In the genomic region with DNA sequence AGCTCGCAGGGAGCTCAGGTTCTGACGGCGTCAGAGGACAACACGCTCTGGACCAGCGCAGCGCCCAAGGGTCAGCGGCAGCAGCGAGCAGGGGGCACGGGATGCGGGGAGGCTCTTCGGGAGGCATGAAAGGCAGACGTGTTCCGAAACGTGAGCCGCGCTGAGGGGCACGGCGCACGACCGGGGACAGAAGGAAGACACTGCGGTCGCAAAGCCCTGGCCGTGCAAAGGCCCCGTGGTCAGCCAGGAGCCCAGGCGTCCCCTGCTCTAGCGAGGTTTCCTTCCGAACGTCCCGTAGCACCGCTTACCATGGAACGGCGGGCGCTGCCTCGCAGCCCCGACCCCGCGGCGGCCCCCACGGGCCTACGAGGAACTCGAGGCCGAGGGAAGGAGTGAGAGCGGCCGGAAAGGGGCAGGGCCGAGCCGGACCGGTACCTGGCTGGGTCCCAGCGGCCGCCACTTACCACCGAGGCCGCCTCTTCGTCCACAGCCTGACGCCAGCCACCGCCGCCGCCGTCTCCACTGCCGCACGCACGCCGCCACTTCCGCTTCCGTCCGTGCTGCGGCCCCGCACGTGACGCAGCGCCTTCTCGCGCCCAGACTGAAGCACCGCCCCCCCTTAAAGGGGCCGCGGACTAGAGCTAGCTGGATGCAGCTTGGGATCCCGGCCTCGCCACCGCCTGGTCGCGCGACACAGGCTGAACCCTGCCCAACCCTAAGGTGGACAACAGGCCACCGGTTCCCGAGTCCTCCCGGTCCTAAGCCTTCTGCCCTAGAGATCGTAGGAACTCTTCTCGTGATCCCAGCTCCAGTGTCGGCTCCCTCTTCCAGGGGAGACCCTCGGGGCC, we compare ENCODE assay signal across 8 cellular contexts. TPM values are rescaled to one million over a fixed set of nuclear protein-coding genes. Genes with fewer than 3 reads are reported as not detected.
A peak's percentile ranks its signal among the peaks of the same experiment; 100 is the strongest.
DNase-seq lines count a peak whose midpoint lies in the region; ATAC-seq lines count a peak whose summit lies in the region.

No MANE protein-coding gene starts in this region.

- ATAC-seq in GM21367 (IDR thresholded peaks at IDR 0.05; ENCODE audit: unreplicated experiment): peak; percentile 73

- H3K4me1 ChIP-seq in HUES48 (ENCODE audit: control insufficient read depth, insufficient read depth, low read length) (peaks cover 7% of the 10 kb centered on the region; the same call in 1 of the 2 replicates), NT2/D1 (ENCODE audit: insufficient read depth, insufficient read length) (peaks cover 12% of the 10 kb centered on the region), mononuclear cell (ENCODE audit: insufficient read depth, low read length) (peaks cover 36% of the 10 kb centered on the region)

- DNase-seq in COR-L47 (lab: John Stamatoyannopoulos, UW): peak; percentile 86
- DNase-seq in NT2/D1 (ENCODE audit: low read depth, low spot score): peak; percentile 90
- peak; percentile 80 for DNase-seq in activated T-cell treated with anti-CD3 and anti-CD28 coated beads for 1 hour (ENCODE audit: low read depth)
- DNase-seq in epidermal melanocyte (ENCODE audit: insufficient read length, low spot score): peak; percentile 94
- DNase-seq in stimulated activated CD8-positive, alpha-beta memory T cell treated with anti-CD3 and anti-CD28 coated beads, Interleukin-2, amount 100 ng/mL, for 48 hours (ENCODE audit: low read depth in 2 of 2): peak; percentile 83 to 87

- H3K27me3 ChIP-seq in HUES48 (ENCODE audit: control insufficient read depth, insufficient read depth, low read length) (no peaks in the 10 kb centered on the region), NT2/D1 (ENCODE audit: insufficient read depth, insufficient read length) (no peaks in the 10 kb centered on the region), mononuclear cell (ENCODE audit: insufficient read depth, low read length) (no peaks in the 10 kb centered on the region)

- peak overlapping the region; percentile 92 for H3K27ac ChIP-seq in HUES48 (ENCODE audit: low read depth, low read length)

- peak overlapping the region; percentile 83 for H3K9ac ChIP-seq in HUES48 (ENCODE audit: low read depth, low read length)
- peak overlapping the region; percentile 100 for H3K9ac ChIP-seq in NT2/D1 (ENCODE audit: insufficient read length, low read depth)

- H3K9me3 ChIP-seq in HUES48 (ENCODE audit: control insufficient read depth, insufficient read depth, low read length) (no peaks in the 10 kb centered on the region), NT2/D1 (ENCODE audit: insufficient read depth, low read length) (no peaks in the 10 kb centered on the region), mononuclear cell (ENCODE audit: low read depth, low read length) (no peaks in the 10 kb centered on the region)

- H3K4me3 ChIP-seq in HUES48 (ENCODE audit: low read depth, low read length): peak overlapping the region; percentile 90
- H3K4me3 ChIP-seq in NT2/D1 (ENCODE audit: insufficient read length, low read depth): peak overlapping the region; percentile 100
- peak overlapping the region; percentile 97 for H3K4me3 ChIP-seq in mononuclear cell (ENCODE audit: low read length)

- H3K36me3 ChIP-seq in HUES48 (ENCODE audit: control insufficient read depth, insufficient read depth, low read length) (peaks cover 12% of the 10 kb centered on the region; the same call in 1 of the 2 replicates), NT2/D1 (ENCODE audit: insufficient read depth, insufficient read length, low read length) (peaks cover 37% of the 10 kb centered on the region)

RNA-seq across cellular contexts. Expression of a gene that starts 9.4 kb away (rescaled TPM):
- 97.8 TPM for total RNA-seq in mononuclear cell

RNA-seq across cellular contexts. Expression of a gene that starts 12.5 kb away (rescaled TPM):
- 12.4 TPM for total RNA-seq in mononuclear cell

RNA-seq across cellular contexts. Expression of a gene that starts 27.6 kb away (rescaled TPM):
- 66.2 TPM for total RNA-seq in mononuclear cell

RNA-seq across cellular contexts. Expression of a gene that starts 29.3 kb away (rescaled TPM):
- 2.9 TPM for total RNA-seq in mononuclear cell

RNA-seq across cellular contexts. Expression of a gene that starts 29.3 kb away (rescaled TPM):
- 20.1 TPM for total RNA-seq in mononuclear cell

Comparison
In these comparisons a context has a peak if more than half of its experiments do, and no peak if none do; other contexts are left out.
1. Peak in every context shown above with its lines: DNase-seq, ATAC-seq, H3K4me3 ChIP-seq and H3K27ac ChIP-seq.